In genomic region chr18:55685638-55686037, GRCh38 we compare ENCODE assay signal across 19 cellular contexts.
A peak's percentile ranks its signal among the peaks of the same experiment; 100 is the strongest.
DNase-seq lines count a peak whose midpoint lies in the region; ATAC-seq, FAIRE-seq and TF ChIP-seq lines count a peak whose summit lies in the region.
"Had no signal": no experiment of that assay in that cellular context is flagged by ENCODE, and none has a peak within 500 bp of the region (broad histone marks: within the 10 kb centered on the region; RNA-seq: fewer than 3 reads in every experiment).

No MANE protein-coding gene starts in this region.

- H3K27ac ChIP-seq in RWPE2 (ENCODE audit: poor library complexity, severe bottlenecking) = no peak overlapping the region
- H3K27ac ChIP-seq in foreskin keratinocyte = no peak overlapping the region

- FAIRE-seq in bronchial epithelial cell (lab: Jason Lieb, UNC) = no peak
- FAIRE-seq: GM12878, GM18507 had no signal

- ATAC-seq in RWPE2 (ENCODE audit: low read depth) = peak; percentile 59; the same call in 2 of the 3 replicates
- ATAC-seq in foreskin keratinocyte = no peak
- no peak for ATAC-seq in GM21390 (IDR thresholded peaks at IDR 0.05; ENCODE audit: unreplicated experiment)
- ATAC-seq in GM19328 (IDR thresholded peaks at IDR 0.05; ENCODE audit: unreplicated experiment) = no peak
- ATAC-seq: CD8-positive, alpha-beta T cell; GM12878; GM23338; HCT116 had no signal

- no peak overlapping the region for H3K4me3 ChIP-seq in RWPE2 (ENCODE audit: severe bottlenecking)
- no peak overlapping the region for H3K4me3 ChIP-seq in bronchial epithelial cell (ENCODE audit: low read depth, low read length)
- H3K4me3 ChIP-seq: GM12878, GM23338 had no signal

- H3K4me1 ChIP-seq in RWPE2 (ENCODE audit: insufficient read depth, poor library complexity, severe bottlenecking) (no peaks in the 10 kb centered on the region), foreskin keratinocyte (no peaks in the 10 kb centered on the region)
- H3K4me1 ChIP-seq: Caco-2 had no signal

- no peaks in the 10 kb centered on the region for H3K9me3 ChIP-seq in RWPE2 (ENCODE audit: severe bottlenecking)
- H3K9me3 ChIP-seq: Caco-2 had no signal

- H3K27me3 ChIP-seq in RWPE2 (ENCODE audit: insufficient read depth, poor library complexity, severe bottlenecking) (no peaks in the 10 kb centered on the region), bronchial epithelial cell (ENCODE audit: control insufficient read depth, insufficient read depth, low read length) (no peaks in the 10 kb centered on the region), foreskin keratinocyte (no peaks in the 10 kb centered on the region)

- H3K36me3 ChIP-seq in RWPE2 (ENCODE audit: low read depth) (no peaks in the 10 kb centered on the region), bronchial epithelial cell (ENCODE audit: control insufficient read depth, insufficient read depth, low read length) (no peaks in the 10 kb centered on the region)

- no peak for DNase-seq in RWPE2 (ENCODE audit: low spot score)
- DNase-seq in bronchial epithelial cell (ENCODE audit: low read depth) = peak; percentile 76
- DNase-seq in foreskin keratinocyte = peak; percentile 35 to 53
- DNase-seq in CD1c-positive myeloid dendritic cell (ENCODE audit: extremely low spot score) = no peak
- DNase-seq: C1 segment of cervical spinal cord; Caco-2; CD4-positive, CD25-positive, alpha-beta regulatory T cell; CD8-positive, alpha-beta T cell; DMS 273 treated with DMSO at 0.1 percent for 48 hours; DMS79; EL; GDM1; H9 had no signal

- TF ChIP-seq CTCF in RWPE2 (IDR thresholded peaks at IDR 0.05; ENCODE audit: poor library complexity, severe bottlenecking) (no peak), bronchial epithelial cell (IDR thresholded peaks at IDR 0.05; ENCODE audit: insufficient read depth, low read length, severe bottlenecking) (no peak), foreskin keratinocyte (conservative IDR thresholded peaks at IDR 0.05) (no peak)

Comparison
In these comparisons a context has a peak if more than half of its experiments do, and no peak if none do; other contexts are left out.
1. DNase-seq: peak in bronchial epithelial cell (single experiment) and foreskin keratinocyte (2 of 2); none in RWPE2 (single experiment) and CD1c-positive myeloid dendritic cell (single experiment).